Comparison of ENCODE assay signal across 30 cellular contexts in genomic region chr7:78417180-78417853, GRCh38.
"Had no signal": no experiment of that assay in that cellular context is flagged by ENCODE, and none has a peak within 500 bp of the region (broad histone marks: within the 10 kb centered on the region; RNA-seq: fewer than 3 reads in every experiment).

No MANE protein-coding gene starts in this region.

- FAIRE-seq: bronchial epithelial cell, TTC549 had no signal

- ATAC-seq: activated CD8-positive, alpha-beta memory T cell treated with anti-CD3 and anti-CD28 coated beads, Interleukin-2, amount 10 ng/mL, durations not matched to agents 7 days and 5 days; activated CD8-positive, alpha-beta T cell treated with anti-CD3 and anti-CD28 coated beads, Interleukin-2, amount 10 ng/mL, durations not matched to agents 7 days and 5 days; activated naive CD8-positive, alpha-beta T cell treated with anti-CD3 and anti-CD28 coated beads, Interleukin-2, amount 50 U/mL, for 24 hours had no signal

- H3K27me3 ChIP-seq: ascending aorta, cardiac muscle cell had no signal

- H3K4me1 ChIP-seq: ascending aorta had no signal

- DNase-seq: activated B cell treated with CpG ODN at 0.5 μM for 24 hours; activated CD4-positive, alpha-beta memory T cell treated with anti-CD3 and anti-CD28 coated beads, Interleukin-2, amount 10 ng/mL, durations not matched to agents 7 days and 5 days; activated CD4-positive, alpha-beta T cell treated with anti-CD3 and anti-CD28 coated beads for 4 hours; activated CD4-positive, alpha-beta T cell treated with anti-CD3 and anti-CD28 coated beads, Interleukin-2, amount 10 ng/mL, durations not matched to agents 24 days and 14 days; activated CD4-positive, alpha-beta T cell treated with anti-CD3 and anti-CD28 coated beads, Interleukin-2, amount 50 U/mL, for 1 hour; activated CD4-positive, alpha-beta T cell treated with anti-CD3 and anti-CD28 coated beads, Interleukin-2, amount 50 U/mL, for 48 hours; activated CD4-positive, CD25-positive, alpha-beta regulatory T cell treated with anti-CD3 and anti-CD28 coated beads, Interleukin-2, amount 50 U/mL, for 72 hours; activated CD8-positive, alpha-beta memory T cell treated with anti-CD3 and anti-CD28 coated beads for 24 hours; activated CD8-positive, alpha-beta memory T cell treated with anti-CD3 and anti-CD28 coated beads, Interleukin-2, amount 10 ng/mL, durations not matched to agents 7 days and 5 days; activated CD8-positive, alpha-beta memory T cell treated with anti-CD3 and anti-CD28 coated beads, Interleukin-2, amount 50 U/mL, for 48 hours; activated CD8-positive, alpha-beta T cell treated with anti-CD3 and anti-CD28 coated beads, Interleukin-2, amount 10 ng/mL, durations not matched to agents 7 days and 5 days; activated effector memory CD4-positive, alpha-beta T cell treated with Interleukin-2 at 50 U/mL for 16 hours; activated gamma-delta T cell; activated naive CD4-positive, alpha-beta T cell treated with anti-CD3 and anti-CD28 coated beads, Interleukin-2, amount 10 ng/mL, durations not matched to agents 7 days and 5 days; activated naive CD4-positive, alpha-beta T cell treated with Interleukin-2 at 50 U/mL for 16 hours; activated naive CD8-positive, alpha-beta T cell treated with anti-CD3 and anti-CD28 coated beads, Interleukin-2, amount 10 ng/mL, durations not matched to agents 7 days and 5 days; activated naive CD8-positive, alpha-beta T cell treated with anti-CD3 and anti-CD28 coated beads, Interleukin-2, amount 50 U/mL, for 24 hours; activated T-cell treated with anti-CD3 and anti-CD28 coated beads, Interleukin-2, amount 50 U/mL, for 24 hours; activated T-cell treated with anti-CD3 and anti-CD28 coated beads, Interleukin-2, amount 50 U/mL, for 48 hours; amygdala; anterior cingulate cortex; central memory CD4-positive, alpha-beta T cell; T-helper 1 cell; T-helper 2 cell; T-helper 9 cell had no signal

- H3K36me3 ChIP-seq: ascending aorta, cardiac muscle cell had no signal

- H3K27ac ChIP-seq: ascending aorta, cardiac muscle cell, VCaP had no signal

- H3K4me3 ChIP-seq: ascending aorta, cardiac muscle cell had no signal

- H3K9me3 ChIP-seq: ascending aorta had no signal
